23 cellular contexts compared by ENCODE assay signal in genomic region chr6:20128018-20128417, GRCh38.
"Had no signal": no experiment of that assay in that cellular context is flagged by ENCODE, and none has a peak within 500 bp of the region (broad histone marks: within the 10 kb centered on the region; RNA-seq: fewer than 3 reads in every experiment).

No MANE protein-coding gene starts in this region.

- H3K4me1 Mint-ChIP-seq: activated CD4-positive, alpha-beta T cell treated with anti-CD3 and anti-CD28 coated beads for 36 hours had no signal

- H3K36me3 Mint-ChIP-seq: activated naive CD8-positive, alpha-beta T cell; brain had no signal

- H3K4me3 Mint-ChIP-seq: activated CD4-positive, alpha-beta T cell treated with anti-CD3 and anti-CD28 coated beads for 36 hours; activated CD4-positive, alpha-beta T cell treated with anti-CD3 and anti-CD28 coated beads, Interleukin-2, amount 10 ng/mL, durations not matched to agents 7 days and 5 days; activated CD8-positive, alpha-beta T cell treated with anti-CD3 and anti-CD28 coated beads, Interleukin-2, amount 10 ng/mL, durations not matched to agents 7 days and 5 days; activated naive CD4-positive, alpha-beta T cell treated with anti-CD3 and anti-CD28 coated beads, Interleukin-2, amount 10 ng/mL, durations not matched to agents 7 days and 5 days; activated naive CD8-positive, alpha-beta T cell; activated naive CD8-positive, alpha-beta T cell treated with anti-CD3 and anti-CD28 coated beads, Interleukin-2, amount 50 U/mL, for 24 hours; activated T-cell treated with anti-CD3 and anti-CD28 coated beads, Interleukin-2, amount 50 U/mL, for 4 hours; activated T-helper 1 cell treated with anti-CD3 and anti-CD28 coated beads, Interleukin-12 subunit alpha, Interleukin-12 subunit beta, Interleukin-2, Interleukin-4 antibody, amounts not matched to agents 30 ng/mL and 10 ng/mL and 1 ng/mL, durations not matched to agents 14 hours and 24 hours and 36 hours; brain; central memory CD8-positive, alpha-beta T cell; T-cell; WTC11 had no signal

- H3K27ac ChIP-seq: PC-9, RWPE1 had no signal

- H3K27ac Mint-ChIP-seq: activated CD4-positive, alpha-beta T cell treated with anti-CD3 and anti-CD28 coated beads for 36 hours; activated CD4-positive, alpha-beta T cell treated with anti-CD3 and anti-CD28 coated beads, Interleukin-2, amount 10 ng/mL, durations not matched to agents 7 days and 5 days; activated CD8-positive, alpha-beta T cell treated with anti-CD3 and anti-CD28 coated beads, Interleukin-2, amount 10 ng/mL, durations not matched to agents 7 days and 5 days; activated naive CD4-positive, alpha-beta T cell treated with anti-CD3 and anti-CD28 coated beads, Interleukin-2, amount 10 ng/mL, durations not matched to agents 7 days and 5 days; activated naive CD8-positive, alpha-beta T cell; activated naive CD8-positive, alpha-beta T cell treated with anti-CD3 and anti-CD28 coated beads, Interleukin-2, amount 50 U/mL, for 24 hours; activated T-helper 1 cell treated with anti-CD3 and anti-CD28 coated beads, Interleukin-12 subunit alpha, Interleukin-12 subunit beta, Interleukin-2, Interleukin-4 antibody, amounts not matched to agents 30 ng/mL and 10 ng/mL and 1 ng/mL, durations not matched to agents 14 hours and 24 hours and 36 hours; brain; T-cell; WTC11 had no signal

- H3K27me3 Mint-ChIP-seq: activated CD4-positive, alpha-beta T cell treated with anti-CD3 and anti-CD28 coated beads for 36 hours; activated CD4-positive, alpha-beta T cell treated with anti-CD3 and anti-CD28 coated beads, Interleukin-2, amount 10 ng/mL, durations not matched to agents 7 days and 5 days; activated naive CD4-positive, alpha-beta T cell treated with anti-CD3 and anti-CD28 coated beads, Interleukin-2, amount 10 ng/mL, durations not matched to agents 7 days and 5 days; activated naive CD8-positive, alpha-beta T cell; brain; central memory CD8-positive, alpha-beta T cell; T-cell had no signal

- ATAC-seq: activated CD4-positive, alpha-beta T cell treated with anti-CD3 and anti-CD28 coated beads for 36 hours; activated CD4-positive, CD25-positive, alpha-beta regulatory T cell treated with anti-CD3 and anti-CD28 coated beads, Interleukin-2, amount 50 U/mL, for 24 hours; activated naive CD8-positive, alpha-beta T cell treated with anti-CD3 and anti-CD28 coated beads, Interleukin-2, amount 50 U/mL, for 24 hours; activated T-cell treated with anti-CD3 and anti-CD28 coated beads, Interleukin-2, amount 50 U/mL, for 4 hours; Right ventricle myocardium inferior; T-cell had no signal

- H3K4me2 ChIP-seq: PC-9 had no signal

- H3K9me3 Mint-ChIP-seq: activated naive CD4-positive, alpha-beta T cell treated with anti-CD3 and anti-CD28 coated beads, Interleukin-2, amount 10 ng/mL, durations not matched to agents 7 days and 5 days; activated naive CD8-positive, alpha-beta T cell treated with anti-CD3 and anti-CD28 coated beads, Interleukin-2, amount 50 U/mL, for 24 hours; activated T-cell treated with anti-CD3 and anti-CD28 coated beads, Interleukin-2, amount 50 U/mL, for 4 hours; activated T-helper 1 cell treated with anti-CD3 and anti-CD28 coated beads, Interleukin-12 subunit alpha, Interleukin-12 subunit beta, Interleukin-2, Interleukin-4 antibody, amounts not matched to agents 30 ng/mL and 10 ng/mL and 1 ng/mL, durations not matched to agents 14 hours and 24 hours and 36 hours; central memory CD8-positive, alpha-beta T cell; T-cell; WTC11 had no signal

- H3K4me3 ChIP-seq: PC-9 had no signal

- H2AFZ ChIP-seq: PC-9 had no signal

- DNase-seq: activated CD4-positive, alpha-beta T cell treated with anti-CD3 and anti-CD28 coated beads, Interleukin-2, amount 10 ng/mL, durations not matched to agents 7 days and 5 days; activated CD4-positive, alpha-beta T cell treated with anti-CD3 and anti-CD28 coated beads, Interleukin-2, amount 50 U/mL, for 48 hours; activated CD8-positive, alpha-beta memory T cell treated with anti-CD3 and anti-CD28 coated beads, Interleukin-2, amount 50 U/mL, for 4 hours; activated effector memory CD4-positive, alpha-beta T cell treated with Interleukin-2 at 50 U/mL for 16 hours; activated naive CD8-positive, alpha-beta T cell treated with anti-CD3 and anti-CD28 coated beads, Interleukin-2, amount 50 U/mL, for 24 hours; activated T-cell treated with anti-CD3 and anti-CD28 coated beads for 4 hours; activated T-cell treated with anti-CD3 and anti-CD28 coated beads, Interleukin-2, amount 50 U/mL, for 4 hours; KG1; MM.1S; SIG-M5; T-cell had no signal
